11 cellular contexts compared by ENCODE assay signal in genomic region chr22:22922092-22922953, GRCh38. TPM values are rescaled to one million over a fixed set of nuclear protein-coding genes. Genes with fewer than 3 reads are reported as not detected.
"Had no signal": no experiment of that assay in that cellular context is flagged by ENCODE, and none has a peak within 500 bp of the region (broad histone marks: within the 10 kb centered on the region; RNA-seq: fewer than 3 reads in every experiment).

No MANE protein-coding gene starts in this region.

RNA-seq across cellular contexts. Expression of gene IGLL5, which starts 34.7 kb away (rescaled TPM):
- total RNA-seq: activated CD4-positive, alpha-beta T cell treated with anti-CD3 and anti-CD28 coated beads, Interleukin-2, amount 10 ng/mL, durations not matched to agents 24 days and 14 days; activated CD8-positive, alpha-beta memory T cell treated with anti-CD3 and anti-CD28 coated beads for 36 hours; activated CD8-positive, alpha-beta T cell treated with anti-CD3 and anti-CD28 coated beads for 36 hours; activated T-cell treated with anti-CD3 and anti-CD28 coated beads, Interleukin-2, amount 50 U/mL, for 72 hours; activated T-helper 17 cell treated with anti-CD3 and anti-CD28 coated beads, Interleukin-2, amount 50 U/mL, for 72 hours; LHCN-M2; NCI-H460; PC-9; Right ventricle myocardium inferior; SK-MEL-5; T-helper 2 cell treated with Interferon-gamma antibody and Interleukin-4, amounts not matched to agents 100 ng/mL and 5 ng/mL, for 36 hours had no signal
